Comparison of ENCODE assay signal across 1 cellular context in genomic region chr2:69162121-69162520, GRCh38.
TF ChIP-seq lines count a peak whose summit lies in the region.

No MANE protein-coding gene starts in this region.

TF ChIP-seq in HEK293, 187 proteins besides CTCF, POLR2A, EP300 and RAD21:
- TF ChIP-seq ZNF501 (tag by site-specific recombination; IDR thresholded peaks at IDR 0.05) (no peak), ZNF621 (tag by site-specific recombination; IDR thresholded peaks at IDR 0.05) (no peak), ZNF629 (tag by site-specific recombination; IDR thresholded peaks at IDR 0.05) (no peak), TCF7L2 (IDR thresholded peaks at IDR 0.05; ENCODE audit: borderline replicate concordance, low read depth, low read length) (peak; percentile 50; the same call in 1 of the 2 replicates), ZNF610 (tag by site-specific recombination; IDR thresholded peaks at IDR 0.05; ENCODE audit: borderline replicate concordance) (no peak), TSHZ1 (tag by site-specific recombination; IDR thresholded peaks at IDR 0.05; ENCODE audit: borderline replicate concordance) (no peak)
